Comparison of ENCODE assay signal across 18 cellular contexts in the genomic region with DNA sequence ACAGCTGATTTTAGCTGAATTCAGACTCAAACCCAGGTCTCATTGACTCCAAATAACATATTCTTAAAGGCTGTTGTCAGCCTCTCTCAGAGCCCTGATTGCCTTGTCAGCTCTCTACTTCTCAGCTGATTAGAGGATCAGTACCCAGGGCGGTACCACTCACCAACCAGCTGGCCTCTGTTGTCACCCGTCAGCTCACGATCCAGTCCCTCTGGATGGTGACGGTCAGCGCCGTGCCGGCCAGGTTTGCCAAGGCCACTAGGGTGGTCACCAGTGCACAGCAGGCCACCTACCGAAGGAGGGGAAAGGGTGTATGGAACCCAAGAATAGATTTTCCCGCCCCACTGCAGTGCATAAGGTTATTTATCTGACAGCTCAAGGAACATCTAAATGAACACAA.
"Had no signal": no experiment of that assay in that cellular context is flagged by ENCODE, and none has a peak within 500 bp of the region (broad histone marks: within the 10 kb centered on the region; RNA-seq: fewer than 3 reads in every experiment).

No MANE protein-coding gene starts in this region.

- DNase-seq: Karpas-422, KG1, MG63, NCI-H1092, NCI-H1105 treated with DMSO at 0.1 percent for 48 hours, NCI-H1417 treated with DMSO at 0.1 percent for 48 hours, NCI-H146, NCI-H1694 treated with DMSO at 0.1 percent for 48 hours, NCI-H1930, NCI-H2081, NCI-H2107, NCI-H2227 treated with DMSO at 0.1 percent for 48 hours, NCI-H524 treated with DMSO at 0.1 percent for 48 hours, NCI-H69, NCI-H774, RPMI8226, SHP77 had no signal

- H3K4me3 ChIP-seq: MG63 had no signal

- ATAC-seq: SK-N-SH treated with all-trans-retinoic acid at 6 μM for 48 hours had no signal

- H3K9me3 ChIP-seq: MG63 had no signal

- H3K27me3 ChIP-seq: MG63 had no signal
